12 cellular contexts compared by ENCODE assay signal in genomic region chr7:45646207-45646821, GRCh38.
"Had no signal": no experiment of that assay in that cellular context is flagged by ENCODE, and none has a peak within 500 bp of the region (broad histone marks: within the 10 kb centered on the region; RNA-seq: fewer than 3 reads in every experiment).

No MANE protein-coding gene starts in this region.

- H3K27me3 Mint-ChIP-seq: dendritic cell treated with granulocyte-macrophage colony-stimulating factor and Interleukin-4, amounts not matched to agents 40 ng/mL and 50 ng/mL, for 4 days; memory B cell; stimulated activated naive CD8-positive, alpha-beta T cell treated with anti-CD3 and anti-CD28 coated beads, Interleukin-15, Interleukin-2, amounts not matched to agents 100 ng/mL and 50 ng/mL, for 24 hours had no signal

- H3K36me3 Mint-ChIP-seq: activated naive CD8-positive, alpha-beta T cell; memory B cell; natural killer cell had no signal

- H3K4me3 Mint-ChIP-seq: activated naive CD8-positive, alpha-beta T cell; activated T-helper 1 cell treated with anti-CD3 and anti-CD28 coated beads, Interleukin-12 subunit alpha, Interleukin-12 subunit beta, Interleukin-2, Interleukin-4 antibody, amounts not matched to agents 30 ng/mL and 10 ng/mL and 1 ng/mL, durations not matched to agents 14 hours and 24 hours and 36 hours; dendritic cell treated with granulocyte-macrophage colony-stimulating factor and Interleukin-4, amounts not matched to agents 40 ng/mL and 50 ng/mL, for 4 days; effector memory CD8-positive, alpha-beta T cell; natural killer cell; stimulated activated naive CD8-positive, alpha-beta T cell treated with anti-CD3 and anti-CD28 coated beads, Interleukin-15, Interleukin-2, amounts not matched to agents 100 ng/mL and 50 ng/mL, for 24 hours had no signal

- H3K4me1 Mint-ChIP-seq: natural killer cell had no signal

- H3K27ac Mint-ChIP-seq: activated naive CD8-positive, alpha-beta T cell; activated T-helper 1 cell treated with anti-CD3 and anti-CD28 coated beads, Interleukin-12 subunit alpha, Interleukin-12 subunit beta, Interleukin-2, Interleukin-4 antibody, amounts not matched to agents 30 ng/mL and 10 ng/mL and 1 ng/mL, durations not matched to agents 14 hours and 24 hours and 36 hours; dendritic cell treated with granulocyte-macrophage colony-stimulating factor and Interleukin-4, amounts not matched to agents 40 ng/mL and 50 ng/mL, for 4 days; effector memory CD8-positive, alpha-beta T cell; memory B cell; natural killer cell; stimulated activated naive CD8-positive, alpha-beta T cell treated with anti-CD3 and anti-CD28 coated beads, Interleukin-15, Interleukin-2, amounts not matched to agents 100 ng/mL and 50 ng/mL, for 24 hours had no signal

- ATAC-seq: effector memory CD8-positive, alpha-beta T cell; natural killer cell had no signal

- H3K9me3 Mint-ChIP-seq: activated T-helper 1 cell treated with anti-CD3 and anti-CD28 coated beads, Interleukin-12 subunit alpha, Interleukin-12 subunit beta, Interleukin-2, Interleukin-4 antibody, amounts not matched to agents 30 ng/mL and 10 ng/mL and 1 ng/mL, durations not matched to agents 14 hours and 24 hours and 36 hours; dendritic cell treated with granulocyte-macrophage colony-stimulating factor and Interleukin-4, amounts not matched to agents 40 ng/mL and 50 ng/mL, for 4 days; effector memory CD8-positive, alpha-beta T cell; memory B cell; natural killer cell; stimulated activated naive CD8-positive, alpha-beta T cell treated with anti-CD3 and anti-CD28 coated beads, Interleukin-15, Interleukin-2, amounts not matched to agents 100 ng/mL and 50 ng/mL, for 24 hours had no signal

- DNase-seq: activated CD4-positive, alpha-beta T cell treated with anti-CD3 and anti-CD28 coated beads for 48 hours; activated CD4-positive, CD25-positive, alpha-beta regulatory T cell; activated gamma-delta T cell treated with Interleukin-2 at 50 U/mL for 16 hours; activated T-cell treated with anti-CD3 and anti-CD28 coated beads for 4 hours; effector memory CD8-positive, alpha-beta T cell; natural killer cell; upper lobe of left lung had no signal
